In the genomic region with DNA sequence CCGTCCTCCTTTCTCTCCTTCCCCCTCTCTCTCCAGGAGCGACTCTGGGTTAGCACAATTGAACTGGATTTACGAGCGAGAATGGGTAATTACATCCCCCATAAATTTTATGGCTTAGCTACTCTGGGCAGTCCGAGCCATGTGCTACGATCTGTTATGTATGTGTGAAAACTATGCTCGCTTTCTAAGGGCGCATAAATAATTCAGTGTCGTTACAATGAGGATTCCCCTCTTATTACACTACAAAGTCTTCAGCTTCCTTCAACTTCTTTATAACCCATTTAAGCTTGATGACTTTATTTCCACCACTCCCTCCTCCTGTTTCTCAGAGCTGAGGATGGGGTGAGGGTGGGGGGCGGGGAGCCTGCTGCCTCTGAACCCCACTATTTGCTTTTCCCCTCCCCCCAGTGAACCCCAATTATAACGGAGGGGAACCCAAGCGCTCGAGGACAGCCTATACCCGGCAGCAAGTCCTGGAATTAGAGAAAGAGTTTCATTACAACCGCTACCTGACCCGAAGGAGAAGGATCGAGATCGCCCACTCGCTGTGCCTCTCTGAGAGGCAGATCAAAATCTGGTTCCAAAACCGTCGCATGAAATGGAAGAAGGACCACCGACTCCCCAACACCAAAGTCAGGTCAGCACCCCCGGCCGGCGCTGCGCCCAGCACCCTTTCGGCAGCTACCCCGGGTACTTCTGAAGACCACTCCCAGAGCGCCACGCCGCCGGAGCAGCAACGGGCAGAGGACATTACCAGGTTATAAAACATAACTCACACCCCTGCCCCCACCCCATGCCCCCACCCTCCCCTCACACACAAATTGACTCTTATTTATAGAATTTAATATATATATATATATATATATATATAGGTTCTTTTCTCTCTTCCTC, we compare ENCODE assay signal across 10 cellular contexts. TPM values are rescaled to one million over a fixed set of nuclear protein-coding genes. Genes with fewer than 3 reads are reported as not detected.
DNase-seq lines count a peak whose midpoint lies in the region; ATAC-seq and TF ChIP-seq lines count a peak whose summit lies in the region.
"Had no signal": no experiment of that assay in that cellular context is flagged by ENCODE, and none has a peak within 500 bp of the region (broad histone marks: within the 10 kb centered on the region; RNA-seq: fewer than 3 reads in every experiment).

No MANE protein-coding gene starts in this region.

- ATAC-seq in HG02938 (IDR thresholded peaks at IDR 0.05; ENCODE audit: unreplicated experiment) = no peak

- POLR2A ChIA-PET in OCI-LY7 (lab: Charles Lee) = interaction anchor here (0.6 to 3.2 kb wide), 17 partner anchors 10 to 1578 kb away, joined by 3 to 32 read pairs (median 4); partner anchors contain the start of genes COPZ1 and SMUG1

- DNase-seq in DMS153 (lab: John Stamatoyannopoulos, UW) (peak; percentile 39), DMS153 treated with DMSO at 0.1 percent for 48 hours (lab: John Stamatoyannopoulos, UW; ENCODE audit: unreplicated experiment) (no peak), OCI-LY7 (ENCODE audit: low spot score) (peak; percentile 23), fibroblast of pulmonary artery (ENCODE audit: low read depth) (no peak), NCI-H1930 (lab: John Stamatoyannopoulos, UW) (no peak), mucosa of gallbladder (ENCODE audit: low spot score) (no peak)
- DNase-seq: activated naive CD4-positive, alpha-beta T cell had no signal

- TF ChIP-seq CTCF in OCI-LY7 (conservative IDR thresholded peaks at IDR 0.05; ENCODE audit: low read length) = no peak
- no peak for TF ChIP-seq CTCF in fibroblast of pulmonary artery (IDR thresholded peaks at IDR 0.05; ENCODE audit: low read length, missing control alignments)

- H4K20me1 ChIP-seq in OCI-LY7 (ENCODE audit: insufficient read depth, low read length) = 0 out of 2 replicates have a peak, but pooled peaks cover 4% of the 10 kb centered on the region

- H3K36me3 ChIP-seq in OCI-LY7 (ENCODE audit: insufficient read depth, low read length) = peaks cover 20% of the 10 kb centered on the region; the same call in 1 of the 2 replicates

- BruUV-seq in OCI-LY7 (replicated peaks; lab: Mats Ljungman, UMichigan) = no TSS peak

- no peaks in the 10 kb centered on the region for H3K9me3 ChIP-seq in OCI-LY7 (ENCODE audit: low read length)

- no peak overlapping the region for H2AFZ ChIP-seq in OCI-LY7 (ENCODE audit: low read length)

- intact Hi-C loops in OCI-LY7 (cut with micrococcal nuclease; ENCODE audit: unreplicated experiment) = no loop called here

- no peaks in the 10 kb centered on the region for H3K9me2 ChIP-seq in OCI-LY7 (ENCODE audit: insufficient read depth, low read length)

- H3K4me1 ChIP-seq in OCI-LY7 (ENCODE audit: insufficient read depth, low read length, poor library complexity, severe bottlenecking) = peaks cover 40% of the 10 kb centered on the region

- peak overlapping the region; percentile 83 for H3K4me2 ChIP-seq in OCI-LY7 (ENCODE audit: low read length)

- CTCF ChIA-PET in OCI-LY7 (lab: Charles Lee; ENCODE audit: unreplicated experiment) = interaction anchor here (0.5 to 2.0 kb wide), 3 partner anchors 10 to 840 kb away, joined by 4 to 14 read pairs (median 6); no protein-coding TSS in a partner anchor

- peak overlapping the region; percentile 85 for H3K4me3 ChIP-seq in OCI-LY7 (ENCODE audit: low read depth, low read length, poor library complexity, severe bottlenecking)
- peak overlapping the region; percentile 64 for H3K4me3 ChIP-seq in fibroblast of pulmonary artery (replicated peaks; ENCODE audit: low read depth, low read length)
- peak overlapping the region in 6 of 7 experiments; percentile 35 to 54 (median 44) for H3K4me3 ChIP-seq in skin epidermis

- H3K27ac ChIP-seq in OCI-LY7 (ENCODE audit: low read depth, low read length, poor library complexity, severe bottlenecking) = peak overlapping the region; percentile 83
- H3K27ac ChIP-seq in skin epidermis = peak overlapping the region in 4 of 21 experiments; percentile 59 to 86 (median 77)
- H3K27ac ChIP-seq: 22Rv1 had no signal

- peaks cover 21% of the 10 kb centered on the region for H3K79me2 ChIP-seq in OCI-LY7 (ENCODE audit: insufficient read depth, low read depth, low read length)

RNA-seq across cellular contexts. Expression of gene HOXC4, which starts 1.1 kb away (rescaled TPM):
- 6.2 and 7.1 TPM in 2 replicates for total RNA-seq in OCI-LY7 (2014; rRNA removed; shearing (Covaris generic))
- total RNA-seq in OCI-LY7 (2022) = 20.0 and 20.1 TPM in 2 replicates
- 0.89 TPM for total RNA-seq in mucosa of gallbladder

RNA-seq across cellular contexts. Expression of gene HOXC5, which starts 21.8 kb away (rescaled TPM):
- not detected in 2 replicates for total RNA-seq in OCI-LY7 (2014; rRNA removed; shearing (Covaris generic))
- total RNA-seq in OCI-LY7 (2022) (not detected in 2 replicates), mucosa of gallbladder (not detected)

RNA-seq across cellular contexts. Expression of gene HOXC6, which starts 26.4 kb away (rescaled TPM):
- 0.92 and 1.6 TPM in 2 replicates for total RNA-seq in OCI-LY7 (2014; rRNA removed; shearing (Covaris generic))
- total RNA-seq in OCI-LY7 (2022) (2.7 and 3.7 TPM in 2 replicates), mucosa of gallbladder (0.26 TPM)

RNA-seq across cellular contexts. Expression of gene HOXC8, which starts 45.9 kb away (rescaled TPM):
- total RNA-seq in OCI-LY7 (2014; rRNA removed; shearing (Covaris generic)) = not detected in 2 replicates
- total RNA-seq in OCI-LY7 (2022) = not detected in 2 replicates
- total RNA-seq in mucosa of gallbladder = not detected

RNA-seq across cellular contexts. Expression of gene HOXC9, which starts 54.7 kb away (rescaled TPM):
- total RNA-seq in OCI-LY7 (2014; rRNA removed; shearing (Covaris generic)) = not detected in 2 replicates
- total RNA-seq in OCI-LY7 (2022) (0.42 and 0.57 TPM in 2 replicates), mucosa of gallbladder (not detected)

Comparison
In these comparisons a context has a peak if more than half of its experiments do, and no peak if none do; other contexts are left out.
1. DNase-seq: peak in DMS153 (single experiment) and OCI-LY7 (single experiment); none in DMS153 treated with DMSO at 0.1 percent for 48 hours (single experiment), fibroblast of pulmonary artery (single experiment), NCI-H1930 (0 of 2) and mucosa of gallbladder (single experiment).
2. Peak in every context shown above with its lines, with median percentiles within 50 percentile points of each other: H3K4me3 ChIP-seq.